18 cellular contexts compared by ENCODE assay signal in genomic region chr1:3171761-3172160, GRCh38.
A peak's percentile ranks its signal among the peaks of the same experiment; 100 is the strongest.
DNase-seq lines count a peak whose midpoint lies in the region; ATAC-seq and TF ChIP-seq lines count a peak whose summit lies in the region.
"Had no signal": no experiment of that assay in that cellular context is flagged by ENCODE, and none has a peak within 500 bp of the region (broad histone marks: within the 10 kb centered on the region; RNA-seq: fewer than 3 reads in every experiment).

No MANE protein-coding gene starts in this region.

- ATAC-seq in HG03025 (IDR thresholded peaks at IDR 0.05; ENCODE audit: low FRiP score, unreplicated experiment) = no peak
- ATAC-seq: activated naive CD4-positive, alpha-beta T cell treated with anti-CD3 and anti-CD28 coated beads, Interleukin-2, amount 50 U/mL, for 72 hours; HCT116; stimulated activated naive CD8-positive, alpha-beta T cell treated with anti-CD3 and anti-CD28 coated beads, Interleukin-15, Interleukin-2, amounts not matched to agents 100 U/mL and 50 U/mL, for 24 hours had no signal

- H3K27me3 ChIP-seq in ascending aorta = no peaks in the 10 kb centered on the region
- H3K27me3 ChIP-seq in esophagus muscularis mucosa = no peaks in the 10 kb centered on the region
- H3K27me3 ChIP-seq in prostate gland (replicated peaks; ENCODE audit: insufficient read depth) = no peaks in the 10 kb centered on the region
- H3K27me3 ChIP-seq in tibial nerve = no peaks in the 10 kb centered on the region
- H3K27me3 ChIP-seq: SJCRH30 had no signal

- TF ChIP-seq EP300 in esophagus muscularis mucosa (IDR thresholded peaks at IDR 0.05) (no peak), tibial nerve (IDR thresholded peaks at IDR 0.05) (no peak)

- peak overlapping the region; percentile 48 to 57 for H3K4me3 ChIP-seq in ascending aorta
- no peak overlapping the region for H3K4me3 ChIP-seq in esophagus muscularis mucosa
- H3K4me3 ChIP-seq in prostate gland = no peak overlapping the region
- no peak overlapping the region for H3K4me3 ChIP-seq in tibial nerve

- no peaks in the 10 kb centered on the region for H3K36me3 ChIP-seq in ascending aorta
- no peaks in the 10 kb centered on the region for H3K36me3 ChIP-seq in esophagus muscularis mucosa
- H3K36me3 ChIP-seq in prostate gland = no peaks in the 10 kb centered on the region
- no peaks in the 10 kb centered on the region for H3K36me3 ChIP-seq in tibial nerve
- H3K36me3 ChIP-seq: SJCRH30 had no signal

- H3K9me3 ChIP-seq in ascending aorta = no peaks in the 10 kb centered on the region
- no peaks in the 10 kb centered on the region for H3K9me3 ChIP-seq in esophagus muscularis mucosa
- no peaks in the 10 kb centered on the region for H3K9me3 ChIP-seq in prostate gland
- H3K9me3 ChIP-seq in tibial nerve = no peaks in the 10 kb centered on the region
- H3K9me3 ChIP-seq: SJCRH30 had no signal

- TF ChIP-seq CTCF in ascending aorta (IDR thresholded peaks at IDR 0.05) (no peak), esophagus muscularis mucosa (IDR thresholded peaks at IDR 0.05) (no peak), prostate gland (IDR thresholded peaks at IDR 0.05) (no peak), tibial nerve (IDR thresholded peaks at IDR 0.05) (no peak)

- TF ChIP-seq POLR2A in esophagus muscularis mucosa (IDR thresholded peaks at IDR 0.05; ENCODE audit: low read depth) = no peak
- TF ChIP-seq POLR2A in prostate gland (IDR thresholded peaks at IDR 0.05) = no peak
- no peak for TF ChIP-seq POLR2A in tibial nerve (IDR thresholded peaks at IDR 0.05)

- H3K27ac ChIP-seq in ascending aorta (peak overlapping the region; percentile 91 to 93), esophagus muscularis mucosa (replicated peaks in 1 of 4) (peak overlapping the region; percentile 77 to 83 (median 83)), prostate gland (peak overlapping the region; percentile 80 to 81), tibial nerve (peak overlapping the region; percentile 79 to 91 (median 82))
- H3K27ac ChIP-seq: SJCRH30 had no signal

- DNase-seq in ascending aorta (ENCODE audit: low spot score in 2 of 2) = no peak
- DNase-seq in esophagus muscularis mucosa (ENCODE audit: extremely low spot score) = no peak
- DNase-seq in prostate gland (ENCODE audit: low spot score) = no peak
- DNase-seq in tibial nerve (ENCODE audit: low spot score in 2 of 2) = no peak
- no peak for DNase-seq in RPMI8226
- DNase-seq in retina = no peak
- DNase-seq: activated CD4-positive, alpha-beta T cell treated with anti-CD3 and anti-CD28 coated beads, Interleukin-2, amount 10 ng/mL, durations not matched to agents 7 days and 5 days; CD4-positive, alpha-beta T cell; endodermal cell; IMR-90; NCI-H226; stimulated activated CD4-positive, alpha-beta T cell treated with anti-CD3 and anti-CD28 coated beads, Interleukin-12 subunit alpha, Interleukin-12 subunit beta, amount 100 ng/mL, for 4 hours; stimulated activated CD4-positive, alpha-beta T cell treated with anti-CD3 and anti-CD28 coated beads, Interleukin-4, amount 100 ng/mL, for 4 hours; stimulated activated naive CD8-positive, alpha-beta T cell treated with anti-CD3 and anti-CD28 coated beads, Interleukin-15, Interleukin-2, amounts not matched to agents 100 U/mL and 50 U/mL, for 24 hours had no signal

- peaks cover 25 to 75% of the 10 kb centered on the region in 2 donors for H3K4me1 ChIP-seq in ascending aorta
- H3K4me1 ChIP-seq in esophagus muscularis mucosa = peaks cover 56 to 67% (median 59%) of the 10 kb centered on the region in 4 donors
- H3K4me1 ChIP-seq in prostate gland (replicated peaks) = peaks cover 10% of the 10 kb centered on the region
- peaks cover 0 to 83% (median 53%) of the 10 kb centered on the region in 4 donors for H3K4me1 ChIP-seq in tibial nerve

- intact Hi-C loops in ascending aorta (cut with DNase I) = loop anchor here (1.0 kb wide), 1 partner anchor 97 kb away; no protein-coding TSS in a partner anchor
- intact Hi-C loops in esophagus muscularis mucosa (cut with DNase I) = loop anchor here (5.0 kb wide), 1 partner anchor 146 kb away; no protein-coding TSS in a partner anchor
- intact Hi-C loops in prostate gland (cut with DNase I) = no loop called here

- no CpG with 5 or more reads among the region's 19 CpGs for WGBS in esophagus muscularis mucosa
- 91% methylated on average over 18 of the region's 19 CpGs for WGBS in prostate gland
- WGBS in tibial nerve, 2 donors = 81 to 89% methylated on average over 18 to 19 of the region's 19 CpGs

Comparison
In these comparisons a context has a peak if more than half of its experiments do, and no peak if none do; other contexts are left out.
1. H3K4me3 ChIP-seq: peak in ascending aorta (2 of 2); none in esophagus muscularis mucosa (0 of 4), prostate gland (0 of 2) and tibial nerve (0 of 4).
2. Peak in every context shown above with its lines, with median percentiles within 50 percentile points of each other: H3K27ac ChIP-seq.